Comparison of ENCODE assay signal across 1 cellular context in genomic region chr11:18526521-18527296, GRCh38.
A peak's percentile ranks its signal among the peaks of the same experiment; 100 is the strongest.
TF ChIP-seq lines count a peak whose summit lies in the region.

TSG101 (minus strand) TSS chr11:18526942; CDS start chr11:18526816, 126 bp downstream.

TF ChIP-seq in HEK293, 187 proteins besides CTCF, POLR2A, EP300 and RAD21 (continued from another document):
- TF ChIP-seq ZBTB10 (tag by site-specific recombination; IDR thresholded peaks at IDR 0.05) (no peak), ZFP37 (tag by site-specific recombination; IDR thresholded peaks at IDR 0.05) (no peak), ZNF544 (tag by site-specific recombination; IDR thresholded peaks at IDR 0.05) (no peak), ZBTB7A (tag by site-specific recombination; IDR thresholded peaks at IDR 0.05; ENCODE audit: low read depth) (no peak), ZBTB1 (tag by site-specific recombination; IDR thresholded peaks at IDR 0.05) (no peak), ZBTB8A (tag by site-specific recombination; IDR thresholded peaks at IDR 0.05) (peak; percentile 56; the same call in 1 of the 2 replicates), ZNF274 (IDR thresholded peaks at IDR 0.05; ENCODE audit: low read length) (no peak), ZNF274 (tag by site-specific recombination; IDR thresholded peaks at IDR 0.05; ENCODE audit: borderline replicate concordance) (no peak)
TF ChIP-seq in HEK293: peak in this region for 47.
